Comparison of ENCODE assay signal across 15 cellular contexts in the genomic region with DNA sequence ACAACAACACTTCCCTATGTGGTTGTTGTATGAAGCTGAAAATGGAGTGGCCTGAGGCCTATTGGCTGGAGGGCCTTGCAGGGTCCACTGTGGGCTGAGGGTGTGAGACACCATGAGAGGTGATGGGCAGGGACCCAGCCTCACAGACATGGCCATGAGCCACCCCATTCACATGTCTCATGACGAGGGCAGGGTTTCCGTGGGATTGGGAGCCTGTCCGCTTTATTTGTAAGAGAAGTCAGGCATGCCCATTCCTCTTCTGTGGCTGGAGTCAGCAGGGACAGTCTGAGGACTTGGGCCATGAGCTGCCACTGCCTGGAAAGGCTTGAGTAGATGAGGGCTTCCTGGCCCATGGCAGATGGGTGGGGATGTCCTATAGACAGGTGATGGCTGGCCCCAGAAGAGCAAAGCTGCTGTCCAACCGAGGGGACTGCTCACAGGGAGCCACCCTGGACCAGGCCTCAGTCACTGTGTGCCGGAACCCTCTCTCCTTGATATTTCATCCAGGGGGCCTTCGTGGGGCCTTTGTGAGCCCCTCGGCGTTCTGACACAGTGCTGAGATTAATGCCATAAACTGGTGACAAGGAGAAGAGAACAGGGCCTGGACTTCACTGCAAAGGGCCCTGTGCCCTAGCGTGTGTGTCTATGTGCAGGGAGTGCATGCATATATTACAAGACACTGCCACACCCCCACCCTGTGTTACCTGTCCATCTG.
DNase-seq lines count a peak whose midpoint lies in the region; ATAC-seq and TF ChIP-seq lines count a peak whose summit lies in the region.
"Had no signal": no experiment of that assay in that cellular context is flagged by ENCODE, and none has a peak within 500 bp of the region (broad histone marks: within the 10 kb centered on the region; RNA-seq: fewer than 3 reads in every experiment).

No MANE protein-coding gene starts in this region.

- no peak for ATAC-seq in GM18517 (IDR thresholded peaks at IDR 0.05; ENCODE audit: unreplicated experiment)
- ATAC-seq: HepG2 had no signal

- H3K27ac ChIP-seq in trophoblast cell (ENCODE audit: low read depth, low read length) (no peak overlapping the region), sigmoid colon (no peak overlapping the region)
- H3K27ac ChIP-seq: BLaER1 had no signal

- H3K4me1 ChIP-seq in trophoblast cell (ENCODE audit: control insufficient read depth in 1 of 2, insufficient read depth in 2 of 2, low read length in 2 of 2): no peaks in the 10 kb centered on the region
- no peaks in the 10 kb centered on the region for H3K4me1 ChIP-seq in sigmoid colon
- H3K4me1 ChIP-seq: BLaER1, HAP-1 had no signal

- H3K9me3 ChIP-seq in trophoblast cell (ENCODE audit: insufficient read depth, low read depth, low read length) (peaks cover 43% of the 10 kb centered on the region), sigmoid colon (no peaks in the 10 kb centered on the region)
- H3K9me3 ChIP-seq: BLaER1, HAP-1 had no signal

- DNase-seq in activated effector memory CD4-positive, alpha-beta T cell treated with anti-CD3 and anti-CD28 coated beads, Interleukin-2, amount 50 U/mL, for 16 hours: peak; percentile 46
- DNase-seq in activated effector memory CD4-positive, alpha-beta T cell treated with Interleukin-2 at 50 U/mL for 16 hours: no peak
- peak; percentile 34 for DNase-seq in islet precursor cell
- no peak for DNase-seq in trophoblast cell
- no peak for DNase-seq in cardiac septum (ENCODE audit: low spot score)
- DNase-seq in sigmoid colon: no peak
- DNase-seq: 8988T; CD4-positive, alpha-beta memory T cell; DMS153; DMS79; GDM1 had no signal

- H3K14ac ChIP-seq in trophoblast cell (ENCODE audit: low read length): no peak overlapping the region

- H3K4me3 ChIP-seq in trophoblast cell (ENCODE audit: low read depth, low read length) (peak overlapping the region; percentile 23), sigmoid colon (no peak overlapping the region)
- H3K4me3 ChIP-seq: BLaER1, HAP-1 had no signal

- H2BK12ac ChIP-seq in trophoblast cell (ENCODE audit: low read length): no peak overlapping the region

- no peak overlapping the region for H3K4me2 ChIP-seq in trophoblast cell (ENCODE audit: low read length)
- H3K4me2 ChIP-seq: BLaER1 had no signal

- H3K18ac ChIP-seq in trophoblast cell (ENCODE audit: low read length): no peak overlapping the region

- no peak for TF ChIP-seq CTCF in sigmoid colon (IDR thresholded peaks at IDR 0.05)

- no peak overlapping the region for H2BK5ac ChIP-seq in trophoblast cell (ENCODE audit: low read depth, low read length, poor library complexity)

- no peak overlapping the region for H3K23ac ChIP-seq in trophoblast cell (ENCODE audit: low read length)

- no peak overlapping the region for H2AFZ ChIP-seq in trophoblast cell (ENCODE audit: insufficient read depth, low read length, poor library complexity)

- no peak overlapping the region for H2BK120ac ChIP-seq in trophoblast cell (ENCODE audit: insufficient read depth, low read length, poor library complexity)

- no peak overlapping the region for H2AK5ac ChIP-seq in trophoblast cell (ENCODE audit: low read length)

- H4K91ac ChIP-seq in trophoblast cell (ENCODE audit: low read depth, low read length): no peak overlapping the region

- H3K36me3 ChIP-seq in trophoblast cell (ENCODE audit: control insufficient read depth in 1 of 2, insufficient read depth in 2 of 2, low read length in 2 of 2) (no peaks in the 10 kb centered on the region), sigmoid colon (no peaks in the 10 kb centered on the region)
- H3K36me3 ChIP-seq: BLaER1, HAP-1 had no signal

- H3K79me1 ChIP-seq in trophoblast cell (ENCODE audit: low read length): no peaks in the 10 kb centered on the region

- H3K9ac ChIP-seq in trophoblast cell (ENCODE audit: low read length): no peak overlapping the region
- H3K9ac ChIP-seq: BLaER1 had no signal

- no peaks in the 10 kb centered on the region for H3K79me2 ChIP-seq in trophoblast cell (ENCODE audit: control insufficient read depth, insufficient read depth, low read length, poor library complexity)

- no CpG with 5 or more reads among the region's 9 CpGs for WGBS in trophoblast cell (ENCODE audit: extremely low coverage, insufficient coverage, insufficient read length)
- WGBS in sigmoid colon, 2 donors: 83 to 92% methylated on average over 9 of the region's 9 CpGs

- no peak for TF ChIP-seq EP300 in sigmoid colon (IDR thresholded peaks at IDR 0.05)

- H3K4ac ChIP-seq in trophoblast cell (ENCODE audit: low read depth, low read length): no peak overlapping the region

- H4K12ac ChIP-seq in trophoblast cell (ENCODE audit: low read depth, low read length): no peak overlapping the region

- H4K8ac ChIP-seq in trophoblast cell (ENCODE audit: low read depth, low read length): no peak overlapping the region

- intact Hi-C loops in cardiac septum (cut with DNase I) (no loop called here), sigmoid colon (cut with DNase I) (no loop called here)

- no peaks in the 10 kb centered on the region for H3K27me3 ChIP-seq in trophoblast cell (ENCODE audit: insufficient read depth, low read length)
- no peaks in the 10 kb centered on the region for H3K27me3 ChIP-seq in sigmoid colon

- no peak for TF ChIP-seq POLR2A in sigmoid colon (IDR thresholded peaks at IDR 0.05)

Comparison
In these comparisons a context has a peak if more than half of its experiments do, and no peak if none do; other contexts are left out.
1. DNase-seq: peak in activated effector memory CD4-positive, alpha-beta T cell treated with anti-CD3 and anti-CD28 coated beads, Interleukin-2, amount 50 U/mL, for 16 hours (single experiment) and islet precursor cell (single experiment); none in activated effector memory CD4-positive, alpha-beta T cell treated with Interleukin-2 at 50 U/mL for 16 hours (single experiment), trophoblast cell (0 of 2), cardiac septum (single experiment) and sigmoid colon (single experiment).